ENCODE assay signal across 1 cellular context in genomic region chr12:116331876-116332275, GRCh38.
TF ChIP-seq lines count a peak whose summit lies in the region.

No MANE protein-coding gene starts in this region.

TF ChIP-seq in K562, 482 proteins besides CTCF, POLR2A, EP300 and RAD21 (continued from another document):
- TF ChIP-seq, protein P1, sequence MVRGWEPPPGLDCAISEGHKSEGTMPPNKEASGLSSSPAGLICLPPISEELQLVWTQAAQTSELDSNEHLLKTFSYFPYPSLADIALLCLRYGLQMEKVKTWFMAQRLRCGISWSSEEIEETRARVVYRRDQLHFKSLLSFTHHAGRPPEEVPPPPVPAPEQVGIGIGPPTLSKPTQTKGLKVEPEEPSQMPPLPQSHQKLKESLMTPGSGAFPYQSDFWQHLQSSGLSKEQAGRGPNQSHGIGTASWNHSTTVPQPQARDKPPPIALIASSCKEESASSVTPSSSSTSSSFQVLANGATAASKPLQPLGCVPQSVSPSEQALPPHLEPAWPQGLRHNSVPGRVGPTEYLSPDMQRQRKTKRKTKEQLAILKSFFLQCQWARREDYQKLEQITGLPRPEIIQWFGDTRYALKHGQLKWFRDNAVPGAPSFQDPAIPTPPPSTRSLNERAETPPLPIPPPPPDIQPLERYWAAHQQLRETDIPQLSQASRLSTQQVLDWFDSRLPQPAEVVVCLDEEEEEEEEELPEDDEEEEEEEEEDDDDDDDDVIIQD (CRISPR knock-in tag; IDR thresholded peaks at IDR 0.05): no peak
- TF ChIP-seq ZNF41 (CRISPR knock-in tag; conservative IDR thresholded peaks at IDR 0.05) (no peak), CTBP1 (IDR thresholded peaks at IDR 0.05; ENCODE audit: borderline replicate concordance) (peak; percentile 12; the same call in 1 of the 2 replicates), SRSF1 (IDR thresholded peaks at IDR 0.05; ENCODE audit: low read depth, low read length) (no peak), RCOR1 (IDR thresholded peaks at IDR 0.05; ENCODE audit: borderline replicate concordance in 1 of 2, low read depth in 2 of 2, low read length in 2 of 2) (peak in 1 of 2 experiments; percentile 18; a peak in 1 of 4 replicates), CBFA2T3 (IDR thresholded peaks at IDR 0.05) (peak; percentile 16; the same call in 1 of the 2 replicates), PHF8 (IDR thresholded peaks at IDR 0.05; ENCODE audit: borderline replicate concordance, low read length) (no peak)
- TF ChIP-seq, protein P2, sequence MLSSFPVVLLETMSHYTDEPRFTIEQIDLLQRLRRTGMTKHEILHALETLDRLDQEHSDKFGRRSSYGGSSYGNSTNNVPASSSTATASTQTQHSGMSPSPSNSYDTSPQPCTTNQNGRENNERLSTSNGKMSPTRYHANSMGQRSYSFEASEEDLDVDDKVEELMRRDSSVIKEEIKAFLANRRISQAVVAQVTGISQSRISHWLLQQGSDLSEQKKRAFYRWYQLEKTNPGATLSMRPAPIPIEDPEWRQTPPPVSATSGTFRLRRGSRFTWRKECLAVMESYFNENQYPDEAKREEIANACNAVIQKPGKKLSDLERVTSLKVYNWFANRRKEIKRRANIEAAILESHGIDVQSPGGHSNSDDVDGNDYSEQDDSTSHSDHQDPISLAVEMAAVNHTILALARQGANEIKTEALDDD (IDR thresholded peaks at IDR 0.05): peak; percentile 87
- TF ChIP-seq, protein P3, sequence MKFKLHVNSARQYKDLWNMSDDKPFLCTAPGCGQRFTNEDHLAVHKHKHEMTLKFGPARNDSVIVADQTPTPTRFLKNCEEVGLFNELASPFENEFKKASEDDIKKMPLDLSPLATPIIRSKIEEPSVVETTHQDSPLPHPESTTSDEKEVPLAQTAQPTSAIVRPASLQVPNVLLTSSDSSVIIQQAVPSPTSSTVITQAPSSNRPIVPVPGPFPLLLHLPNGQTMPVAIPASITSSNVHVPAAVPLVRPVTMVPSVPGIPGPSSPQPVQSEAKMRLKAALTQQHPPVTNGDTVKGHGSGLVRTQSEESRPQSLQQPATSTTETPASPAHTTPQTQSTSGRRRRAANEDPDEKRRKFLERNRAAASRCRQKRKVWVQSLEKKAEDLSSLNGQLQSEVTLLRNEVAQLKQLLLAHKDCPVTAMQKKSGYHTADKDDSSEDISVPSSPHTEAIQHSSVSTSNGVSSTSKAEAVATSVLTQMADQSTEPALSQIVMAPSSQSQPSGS (CRISPR knock-in tag; IDR thresholded peaks at IDR 0.05): no peak
